Comparison of ENCODE assay signal across 30 cellular contexts in the genomic region with DNA sequence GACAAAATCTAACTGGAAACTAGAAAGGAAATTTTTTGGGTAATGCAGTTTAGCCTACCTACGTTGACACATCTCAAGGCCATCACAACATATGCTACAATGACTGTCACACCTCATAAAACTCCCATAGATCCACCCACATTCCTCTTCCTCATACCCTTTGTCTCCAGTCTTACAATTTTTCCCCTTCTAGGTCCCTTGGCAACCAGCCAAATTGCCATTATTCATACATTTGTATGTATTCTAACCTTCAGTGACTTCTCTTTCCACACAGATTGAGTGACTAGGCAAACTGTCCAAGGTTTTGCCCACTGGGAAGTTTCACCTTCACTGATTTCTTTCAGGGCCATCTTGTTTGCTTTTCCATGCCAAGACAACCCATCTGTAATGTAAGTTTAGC.
DNase-seq lines count a peak whose midpoint lies in the region; ATAC-seq and TF ChIP-seq lines count a peak whose summit lies in the region.
"Had no signal": no experiment of that assay in that cellular context is flagged by ENCODE, and none has a peak within 500 bp of the region (broad histone marks: within the 10 kb centered on the region; RNA-seq: fewer than 3 reads in every experiment).

No MANE protein-coding gene starts in this region.

- H3K4me1 Mint-ChIP-seq in activated CD8-positive, alpha-beta T cell treated with anti-CD3 and anti-CD28 coated beads for 36 hours (ENCODE audit: low read depth) = no peaks in the 10 kb centered on the region
- H3K4me1 Mint-ChIP-seq: GM23338 had no signal

- no peaks in the 10 kb centered on the region for H3K36me3 Mint-ChIP-seq in activated CD8-positive, alpha-beta T cell treated with anti-CD3 and anti-CD28 coated beads for 36 hours (ENCODE audit: low read depth)
- H3K36me3 Mint-ChIP-seq: CD4-positive, alpha-beta memory T cell had no signal

- no peak overlapping the region for H3K27ac Mint-ChIP-seq in activated CD8-positive, alpha-beta T cell treated with anti-CD3 and anti-CD28 coated beads for 36 hours
- H3K27ac Mint-ChIP-seq: CD4-positive, alpha-beta memory T cell; GM23338; H9; T-helper 17 cell had no signal

- no peak for ATAC-seq in activated CD8-positive, alpha-beta T cell treated with anti-CD3 and anti-CD28 coated beads for 36 hours
- ATAC-seq in HG02759 (IDR thresholded peaks at IDR 0.05; ENCODE audit: unreplicated experiment) = no peak
- ATAC-seq: GM12878, GM23338, PC-3, Right ventricle myocardium inferior, SK-N-SH treated with all-trans-retinoic acid at 6 μM for 48 hours, T-helper 17 cell had no signal

- intact Hi-C loops in activated CD8-positive, alpha-beta T cell treated with anti-CD3 and anti-CD28 coated beads for 36 hours (cut with micrococcal nuclease) = no loop called here
- intact Hi-C loops in stomach (cut with DNase I; ENCODE audit: low total_unique reads) = no loop called here

- no peaks in the 10 kb centered on the region for H3K36me3 ChIP-seq in stomach
- H3K36me3 ChIP-seq: SJCRH30 had no signal

- DNase-seq in NCI-H748 (lab: John Stamatoyannopoulos, UW; ENCODE audit: unreplicated experiment) = peak; percentile 56
- DNase-seq in NCI-H748 treated with DMSO at 0.1 percent for 48 hours (lab: John Stamatoyannopoulos, UW) = no peak
- peak; percentile 12 for DNase-seq in Daoy (ENCODE audit: low read depth)
- DNase-seq in HT1080 (ENCODE audit: low read depth) = peak; percentile 25
- DNase-seq in epithelial cell of esophagus (ENCODE audit: low read depth) = peak; percentile 14
- no peak for DNase-seq in activated CD8-positive, alpha-beta T cell treated with anti-CD3 and anti-CD28 coated beads for 36 hours
- no peak for DNase-seq in stomach
- DNase-seq: C1 segment of cervical spinal cord; Caco-2; CD4-positive, alpha-beta memory T cell; DMS153; EL; GDM1; H9; KG1; MM.1S; NCI-H1048; NCI-H187; NCI-H2081 treated with DMSO at 0.1 percent for 48 hours; NCI-H2227 treated with DMSO at 0.1 percent for 48 hours; NCI-H526 treated with DMSO at 0.1 percent for 48 hours; NK-92 treated with Interleukin-12 subunit alpha and Interleukin-12 subunit beta, amount 100 ng/mL, for 24 hours; PC-3; T-helper 17 cell had no signal

- H3K4me3 Mint-ChIP-seq in activated CD8-positive, alpha-beta T cell treated with anti-CD3 and anti-CD28 coated beads for 36 hours = no peak overlapping the region
- H3K4me3 Mint-ChIP-seq: CD4-positive, alpha-beta memory T cell; GM23338; H9; T-helper 17 cell had no signal

- H3K27ac ChIP-seq in stomach = no peak overlapping the region
- H3K27ac ChIP-seq: SJCRH30 had no signal

- peaks cover 0 to 6% (median 0%) of the 10 kb centered on the region in 4 donors for H3K9me3 ChIP-seq in stomach
- H3K9me3 ChIP-seq: Caco-2, SJCRH30 had no signal

- TF ChIP-seq CTCF in epithelial cell of esophagus (IDR thresholded peaks at IDR 0.05; ENCODE audit: insufficient read depth, low read depth, low read length, missing control alignments) (no peak), stomach (IDR thresholded peaks at IDR 0.05) (no peak)
- no peak for TF ChIP-seq CTCF in activated CD8-positive, alpha-beta T cell treated with anti-CD3 and anti-CD28 coated beads for 36 hours (IDR thresholded peaks at IDR 0.05)

- H3K4me3 ChIP-seq in epithelial cell of esophagus (ENCODE audit: low read length) (no peak overlapping the region), stomach (no peak overlapping the region)
- H3K4me3 ChIP-seq: GM12878, GM23338, SJCRH30 had no signal

- 52 to 73% (median 63%) methylated on average over 1 of the region's 1 CpG for WGBS in stomach, 5 donors

- no peak for TF ChIP-seq POLR2A in stomach (IDR thresholded peaks at IDR 0.05)

- H3K27me3 ChIP-seq in stomach = no peaks in the 10 kb centered on the region
- H3K27me3 ChIP-seq: SJCRH30 had no signal

- no peaks in the 10 kb centered on the region for H3K4me1 ChIP-seq in stomach
- H3K4me1 ChIP-seq: SJCRH30 had no signal

- no peaks in the 10 kb centered on the region for H3K9me3 Mint-ChIP-seq in activated CD8-positive, alpha-beta T cell treated with anti-CD3 and anti-CD28 coated beads for 36 hours
- H3K9me3 Mint-ChIP-seq: GM23338, H9 had no signal

- no peak for TF ChIP-seq EP300 in stomach (IDR thresholded peaks at IDR 0.05)

- H3K27me3 Mint-ChIP-seq in activated CD8-positive, alpha-beta T cell treated with anti-CD3 and anti-CD28 coated beads for 36 hours = no peaks in the 10 kb centered on the region
- H3K27me3 Mint-ChIP-seq: T-helper 17 cell had no signal

- POLR2A ChIA-PET in activated CD8-positive, alpha-beta T cell treated with anti-CD3 and anti-CD28 coated beads for 36 hours (lab: Charles Lee) = no interaction called here

- CTCF ChIA-PET in activated CD8-positive, alpha-beta T cell treated with anti-CD3 and anti-CD28 coated beads for 36 hours (lab: Charles Lee) = no interaction called here

Comparison
In these comparisons a context has a peak if more than half of its experiments do, and no peak if none do; other contexts are left out.
1. DNase-seq: peak in NCI-H748 (single experiment), Daoy (single experiment), HT1080 (single experiment) and epithelial cell of esophagus (single experiment); none in NCI-H748 treated with DMSO at 0.1 percent for 48 hours (single experiment), activated CD8-positive, alpha-beta T cell treated with anti-CD3 and anti-CD28 coated beads for 36 hours (single experiment) and stomach (single experiment).